In the genomic region with DNA sequence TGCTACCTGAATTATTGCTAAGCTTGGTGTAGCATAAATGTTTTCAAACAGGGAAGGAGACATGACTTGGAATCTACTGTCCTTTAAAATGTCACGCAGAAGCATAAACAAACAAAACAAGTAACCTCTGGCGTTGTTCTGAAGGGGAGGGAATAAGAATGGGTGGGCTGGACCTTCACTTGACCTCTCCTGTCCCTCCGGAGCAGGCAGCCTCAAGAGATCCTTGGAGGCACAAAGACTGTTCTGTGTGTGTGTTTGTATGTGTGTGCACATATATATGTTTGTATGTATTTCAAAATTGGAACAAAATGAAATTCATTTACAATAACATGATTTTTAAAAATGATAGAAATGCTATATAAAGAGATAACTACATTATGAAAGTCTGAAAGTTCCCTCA, we compare ENCODE assay signal across 22 cellular contexts.
DNase-seq lines count a peak whose midpoint lies in the region; ATAC-seq and TF ChIP-seq lines count a peak whose summit lies in the region.
"Had no signal": no experiment of that assay in that cellular context is flagged by ENCODE, and none has a peak within 500 bp of the region (broad histone marks: within the 10 kb centered on the region; RNA-seq: fewer than 3 reads in every experiment).

No MANE protein-coding gene starts in this region.

- in situ Hi-C loops in GM23248 (cut with MboI): loop anchor here (25.0 kb wide), 1 partner anchor 600 kb away; the partner anchor contains the start of gene MAB21L2

- H2AFZ ChIP-seq in GM23248: 0 out of 2 replicates have a peak overlapping the region, but pooled peaks have one; percentile 25

- intact Hi-C loops in A673 (cut with micrococcal nuclease; ENCODE audit: unreplicated experiment): no loop called here

- H3K9me3 Mint-ChIP-seq in brain (no peaks in the 10 kb centered on the region), neural crest cell (peaks cover 2% of the 10 kb centered on the region), T-cell (no peaks in the 10 kb centered on the region)
- H3K9me3 Mint-ChIP-seq: stimulated activated memory B cell treated with anti-CD40 and anti-IgM and Interleukin-4, amounts not matched to agents 10 μg/mL and 1 μg/mL and 100 μg/mL, for 72 hours had no signal

- H3K9me3 ChIP-seq in A673 (ENCODE audit: low read depth, low read length, poor library complexity, severe bottlenecking) (no peaks in the 10 kb centered on the region), GM23248 (ENCODE audit: low read depth) (no peaks in the 10 kb centered on the region)
- H3K9me3 ChIP-seq: spleen, suprapubic skin, uterus had no signal

- no peaks in the 10 kb centered on the region for H3K9me2 ChIP-seq in GM23248 (ENCODE audit: insufficient read depth)

- CTCF ChIA-PET in A673 (lab: Charles Lee) (no interaction called here), T-cell (lab: Charles Lee) (interaction anchor here in 1 of 2 donors (0.7 kb wide), 1 partner anchor 182 kb away, joined by 3 read pairs; no protein-coding TSS in a partner anchor)

- no TSS peak for BruUV-seq in A673 (replicated peaks; lab: Mats Ljungman, UMichigan)

- DNase-seq in A673 (ENCODE audit: low spot score): no peak
- no peak for DNase-seq in GM23248
- DNase-seq in neural crest cell (ENCODE audit: low read depth, low spot score): no peak
- DNase-seq in HuH-7 (ENCODE audit: low spot score): no peak
- no peak for DNase-seq in T-cell
- DNase-seq in middle frontal gyrus (ENCODE audit: extremely low spot score, low spot score): no peak
- DNase-seq: activated CD4-positive, alpha-beta T cell treated with anti-CD3 and anti-CD28 coated beads for 1 hour; activated naive CD4-positive, alpha-beta T cell treated with anti-CD3 and anti-CD28 coated beads, Interleukin-2, amount 50 U/mL, for 16 hours; anterior cingulate cortex; EL; head of caudate nucleus; kidney glomerular epithelial cell; nucleus accumbens; spleen; stimulated activated CD4-positive, alpha-beta T cell treated with anti-CD3 and anti-CD28 coated beads, Interleukin-2, amount 100 ng/mL, for 48 hours; uterus had no signal

- H3K36me3 Mint-ChIP-seq in brain (no peaks in the 10 kb centered on the region), neural crest cell (ENCODE audit: low read depth) (no peaks in the 10 kb centered on the region), T-cell (no peaks in the 10 kb centered on the region)
- H3K36me3 Mint-ChIP-seq: stimulated activated memory B cell treated with anti-CD40 and anti-IgM and Interleukin-4, amounts not matched to agents 10 μg/mL and 1 μg/mL and 100 μg/mL, for 72 hours had no signal

- H3K4me1 Mint-ChIP-seq in brain (peaks cover 23% of the 10 kb centered on the region), neural crest cell (peaks cover 24% of the 10 kb centered on the region), T-cell (peaks cover 5 to 21% (median 5%) of the 10 kb centered on the region in 3 donors)
- H3K4me1 Mint-ChIP-seq: stimulated activated memory B cell treated with anti-CD40 and anti-IgM and Interleukin-4, amounts not matched to agents 10 μg/mL and 1 μg/mL and 100 μg/mL, for 72 hours had no signal

- ATAC-seq in T-cell (replicated peaks in 1 of 4) (no peak), HG03571 (IDR thresholded peaks at IDR 0.05; ENCODE audit: unreplicated experiment) (no peak)
- ATAC-seq: stimulated activated memory B cell treated with anti-CD40 and anti-IgM and Interleukin-4, amounts not matched to agents 10 μg/mL and 1 μg/mL and 100 μg/mL, for 72 hours had no signal

- H3K4me2 ChIP-seq in GM23248 (ENCODE audit: unreplicated experiment): no peak overlapping the region

- no peak overlapping the region for H3K9ac ChIP-seq in GM23248

- POLR2A ChIA-PET in A673 (lab: Charles Lee; ENCODE audit: low non-redundant PET) (interaction anchor here (0.6 kb wide), 1 partner anchor 238 kb away, joined by 6 read pairs; no protein-coding TSS in a partner anchor), T-cell (lab: Charles Lee) (no interaction called here)

- H3K27me3 ChIP-seq in A673 (replicated peaks; ENCODE audit: insufficient read depth, low read depth, low read length, poor library complexity) (no peaks in the 10 kb centered on the region), GM23248 (replicated peaks; ENCODE audit: insufficient read depth) (no peaks in the 10 kb centered on the region)
- H3K27me3 ChIP-seq: cardiac muscle cell, spleen, suprapubic skin, uterus had no signal

- H3K4me3 Mint-ChIP-seq in brain (peak overlapping the region in 4 of 5 experiments; percentile 2 to 49 (median 18)), neural crest cell (peak overlapping the region; percentile 24), T-cell (no peak overlapping the region)
- H3K4me3 Mint-ChIP-seq: IgD-negative memory B cell; stimulated activated memory B cell treated with anti-CD40 and anti-IgM and Interleukin-4, amounts not matched to agents 10 μg/mL and 1 μg/mL and 100 μg/mL, for 72 hours had no signal

- H4K20me1 ChIP-seq in GM23248 (ENCODE audit: insufficient read depth): no peaks in the 10 kb centered on the region

- no peak for TF ChIP-seq CTCF in A673 (conservative IDR thresholded peaks at IDR 0.05; ENCODE audit: low read depth, low read length)
- no peak for TF ChIP-seq CTCF in brain (conservative IDR thresholded peaks at IDR 0.05)
- no peak for TF ChIP-seq CTCF in neural crest cell (conservative IDR thresholded peaks at IDR 0.05)

- H3K27me3 Mint-ChIP-seq in brain (peaks cover 3% of the 10 kb centered on the region), neural crest cell (ENCODE audit: low read depth) (no peaks in the 10 kb centered on the region), T-cell (no peaks in the 10 kb centered on the region)
- H3K27me3 Mint-ChIP-seq: IgD-negative memory B cell; stimulated activated memory B cell treated with anti-CD40 and anti-IgM and Interleukin-4, amounts not matched to agents 10 μg/mL and 1 μg/mL and 100 μg/mL, for 72 hours had no signal

- H3K36me3 ChIP-seq in A673 (ENCODE audit: insufficient read depth, low read length, poor library complexity, severe bottlenecking) (no peaks in the 10 kb centered on the region), GM23248 (ENCODE audit: low read depth) (no peaks in the 10 kb centered on the region)
- H3K36me3 ChIP-seq: cardiac muscle cell, spleen, suprapubic skin, uterus had no signal

- H3K79me2 ChIP-seq in GM23248 (ENCODE audit: insufficient read depth): no peaks in the 10 kb centered on the region

- H3K27ac ChIP-seq in A673 (ENCODE audit: low read depth, low read length, poor library complexity, severe bottlenecking) (peak overlapping the region; percentile 95), GM23248 (no peak overlapping the region)
- H3K27ac ChIP-seq: cardiac muscle cell, suprapubic skin, uterus had no signal

- no peaks in the 10 kb centered on the region for H3F3A ChIP-seq in GM23248 (ENCODE audit: insufficient read depth)

- peak overlapping the region in 4 of 5 experiments; percentile 42 to 87 (median 59) for H3K27ac Mint-ChIP-seq in brain
- no peak overlapping the region for H3K27ac Mint-ChIP-seq in neural crest cell (ENCODE audit: unreplicated experiment)
- no peak overlapping the region for H3K27ac Mint-ChIP-seq in T-cell
- H3K27ac Mint-ChIP-seq: stimulated activated memory B cell treated with anti-CD40 and anti-IgM and Interleukin-4, amounts not matched to agents 10 μg/mL and 1 μg/mL and 100 μg/mL, for 72 hours had no signal

- H3K4me3 ChIP-seq in A673 (ENCODE audit: low read depth, low read length, poor library complexity, severe bottlenecking): peak overlapping the region; percentile 2
- H3K4me3 ChIP-seq in GM23248: no peak overlapping the region
- H3K4me3 ChIP-seq: cardiac muscle cell, spleen, suprapubic skin, uterus had no signal

- H3K4me1 ChIP-seq in A673 (ENCODE audit: insufficient read depth, low read length, poor library complexity, severe bottlenecking): peaks cover 37% of the 10 kb centered on the region
- no peaks in the 10 kb centered on the region for H3K4me1 ChIP-seq in GM23248 (ENCODE audit: insufficient read depth)
- H3K4me1 ChIP-seq: suprapubic skin, uterus had no signal

- WGBS in GM23248 (ENCODE audit: low coverage in 1 of 2, low lambda C conversion rate in 2 of 2, missing lambda C conversion rate in 2 of 2), 2 experiments: 67 to 70% methylated on average over 3 of the region's 3 CpGs

Comparison
In these comparisons a context has a peak if more than half of its experiments do, and no peak if none do; other contexts are left out.
1. H3K27ac Mint-ChIP-seq: peak in brain (4 of 5); none in neural crest cell (single experiment) and T-cell (0 of 2).
2. H3K4me3 Mint-ChIP-seq: peak in brain (4 of 5) and neural crest cell (single experiment); none in T-cell (0 of 3).